In genomic region chr21:40200962-40201361, GRCh38 we compare ENCODE assay signal across 15 cellular contexts.
A peak's percentile ranks its signal among the peaks of the same experiment; 100 is the strongest.
DNase-seq lines count a peak whose midpoint lies in the region.
"Had no signal": no experiment of that assay in that cellular context is flagged by ENCODE, and none has a peak within 500 bp of the region (broad histone marks: within the 10 kb centered on the region; RNA-seq: fewer than 3 reads in every experiment).

No MANE protein-coding gene starts in this region.

- no peaks in the 10 kb centered on the region for H3K36me3 ChIP-seq in adipocyte (ENCODE audit: control insufficient read depth, insufficient read depth, low read length, severe bottlenecking)
- H3K36me3 ChIP-seq: BE2C had no signal

- no peak overlapping the region for H3K9ac ChIP-seq in adipocyte (ENCODE audit: low read length)

- no peaks in the 10 kb centered on the region for H3K4me1 ChIP-seq in adipocyte (ENCODE audit: control insufficient read depth, insufficient read depth, low read length)
- H3K4me1 ChIP-seq: BE2C had no signal

- no peaks in the 10 kb centered on the region for H3K27me3 ChIP-seq in adipocyte (replicated peaks; ENCODE audit: control insufficient read depth, insufficient read depth, low read length)
- H3K27me3 ChIP-seq: BE2C had no signal

- H3K9me3 ChIP-seq in adipocyte (ENCODE audit: control insufficient read depth, low read length) = no peaks in the 10 kb centered on the region
- H3K9me3 ChIP-seq: BE2C had no signal

- peak in 2 of 3 experiments; percentile 17 to 38 for DNase-seq in NCI-H1417 (lab: John Stamatoyannopoulos, UW)
- no peak for DNase-seq in NCI-H1417 treated with DMSO at 0.1 percent for 48 hours (lab: John Stamatoyannopoulos, UW)
- DNase-seq in DMS79 (lab: John Stamatoyannopoulos, UW) = peak; percentile 7
- DNase-seq in adipocyte (ENCODE audit: low read depth) = peak; percentile 72
- DNase-seq in left kidney (ENCODE audit: low read depth, low spot score) = peak; percentile 17
- no peak for DNase-seq in UCSD-AML1 (lab: John Stamatoyannopoulos, UW; ENCODE audit: unreplicated experiment)
- no peak for DNase-seq in OCI-M1 (lab: John Stamatoyannopoulos, UW)
- no peak for DNase-seq in AG08396 (ENCODE audit: low spot score)
- DNase-seq: 8988T; BE2C; CD4-positive, alpha-beta memory T cell; DND-41; GDM1; HCEC 1CT; HFFc6 had no signal

- no peak overlapping the region for H3K4me3 ChIP-seq in adipocyte (ENCODE audit: low read length)

Comparison
In these comparisons a context has a peak if more than half of its experiments do, and no peak if none do; other contexts are left out.
1. DNase-seq: peak in NCI-H1417 (2 of 3), DMS79 (single experiment), adipocyte (single experiment) and left kidney (single experiment); none in NCI-H1417 treated with DMSO at 0.1 percent for 48 hours (single experiment), UCSD-AML1 (single experiment), OCI-M1 (single experiment) and AG08396 (single experiment).